9 cellular contexts compared by ENCODE assay signal in the genomic region with DNA sequence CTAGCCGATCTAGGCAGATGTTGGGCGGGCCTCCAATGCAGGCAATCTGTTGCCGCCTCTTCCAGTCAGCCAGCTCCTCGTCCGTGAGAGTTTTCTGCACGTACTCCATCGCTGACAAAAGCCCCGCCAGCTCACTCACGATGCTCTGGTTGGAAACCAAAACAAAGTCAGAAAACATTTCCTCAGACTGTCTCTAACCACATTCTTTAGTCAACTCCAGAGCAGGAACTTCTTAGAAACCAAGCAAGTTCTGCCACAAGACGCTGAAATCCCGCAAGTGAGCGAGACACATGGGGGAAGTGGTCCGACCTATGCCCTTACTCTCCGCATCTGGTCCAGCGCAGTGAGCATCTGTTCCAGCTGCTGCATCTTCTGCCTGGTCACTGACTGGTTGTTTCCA. TPM values are rescaled to one million over a fixed set of nuclear protein-coding genes. Genes with fewer than 3 reads are reported as not detected.
DNase-seq lines count a peak whose midpoint lies in the region; ATAC-seq and TF ChIP-seq lines count a peak whose summit lies in the region.
"Had no signal": no experiment of that assay in that cellular context is flagged by ENCODE, and none has a peak within 500 bp of the region (broad histone marks: within the 10 kb centered on the region; RNA-seq: fewer than 3 reads in every experiment).

No MANE protein-coding gene starts in this region.

- ATAC-seq in GM19023 (IDR thresholded peaks at IDR 0.05; ENCODE audit: unreplicated experiment) (peak; percentile 45), left cardiac atrium (no peak)
- peak; percentile 67 for ATAC-seq in activated naive CD8-positive, alpha-beta T cell treated with anti-CD3 and anti-CD28 coated beads, Interleukin-2, amount 50 U/mL, for 24 hours

- H3K4me1 Mint-ChIP-seq in activated naive CD8-positive, alpha-beta T cell treated with anti-CD3 and anti-CD28 coated beads, Interleukin-2, amount 50 U/mL, for 24 hours: peaks cover 85% of the 10 kb centered on the region
- H3K4me1 Mint-ChIP-seq: brain had no signal

- H3K4me3 ChIP-seq in sigmoid colon: no peak overlapping the region

- H3K4me1 ChIP-seq in sigmoid colon: no peaks in the 10 kb centered on the region

- H3K9me3 ChIP-seq in sigmoid colon: no peaks in the 10 kb centered on the region

- no peaks in the 10 kb centered on the region for H3K27me3 ChIP-seq in sigmoid colon

- no peak overlapping the region for H3K27ac ChIP-seq in sigmoid colon

- no peaks in the 10 kb centered on the region for H3K9me3 Mint-ChIP-seq in activated naive CD8-positive, alpha-beta T cell treated with anti-CD3 and anti-CD28 coated beads, Interleukin-2, amount 50 U/mL, for 24 hours
- H3K9me3 Mint-ChIP-seq: brain had no signal

- H3K27ac Mint-ChIP-seq in activated naive CD8-positive, alpha-beta T cell treated with anti-CD3 and anti-CD28 coated beads, Interleukin-2, amount 50 U/mL, for 24 hours: peak overlapping the region; percentile 87
- H3K27ac Mint-ChIP-seq: brain had no signal

- H3K27me3 Mint-ChIP-seq in activated naive CD8-positive, alpha-beta T cell treated with anti-CD3 and anti-CD28 coated beads, Interleukin-2, amount 50 U/mL, for 24 hours: no peaks in the 10 kb centered on the region

- TF ChIP-seq POLR2A in sigmoid colon (IDR thresholded peaks at IDR 0.05): no peak

- intact Hi-C loops in sigmoid colon (cut with DNase I): no loop called here
- intact Hi-C loops in left cardiac atrium (cut with DNase I): no loop called here

- peaks cover 47 to 95% (median 72%) of the 10 kb centered on the region in 4 donors for H3K36me3 ChIP-seq in sigmoid colon

- H3K36me3 Mint-ChIP-seq in activated naive CD8-positive, alpha-beta T cell treated with anti-CD3 and anti-CD28 coated beads, Interleukin-2, amount 50 U/mL, for 24 hours (ENCODE audit: low read depth): peaks cover 72% of the 10 kb centered on the region

- DNase-seq in NCI-H2171 treated with DMSO at 0.1 percent for 48 hours (lab: John Stamatoyannopoulos, UW): peak; percentile 43
- peak; percentile 75 for DNase-seq in activated naive CD8-positive, alpha-beta T cell treated with anti-CD3 and anti-CD28 coated beads, Interleukin-2, amount 50 U/mL, for 24 hours
- DNase-seq in stimulated activated CD4-positive, alpha-beta T cell treated with anti-CD3 and anti-CD28 coated beads, TNF-alpha, amount 100 ng/mL, for 24 hours (ENCODE audit: low read depth in 3 of 3): peak; percentile 60 to 77 (median 62)
- DNase-seq in sigmoid colon: no peak
- DNase-seq in NCI-H146 (lab: John Stamatoyannopoulos, UW): no peak
- no peak for DNase-seq in NCI-H526 (lab: John Stamatoyannopoulos, UW)
- DNase-seq in left cardiac atrium: no peak

- peak overlapping the region; percentile 55 for H3K4me3 Mint-ChIP-seq in activated naive CD8-positive, alpha-beta T cell treated with anti-CD3 and anti-CD28 coated beads, Interleukin-2, amount 50 U/mL, for 24 hours
- H3K4me3 Mint-ChIP-seq: brain had no signal

- 61 to 80% methylated on average over 15 of the region's 15 CpGs for WGBS in sigmoid colon, 2 donors

- TF ChIP-seq EP300 in sigmoid colon (IDR thresholded peaks at IDR 0.05): no peak

- no peak for TF ChIP-seq CTCF in sigmoid colon (IDR thresholded peaks at IDR 0.05)

RNA-seq across cellular contexts. Expression of a gene that starts 49.1 kb away (rescaled TPM):
- total RNA-seq in sigmoid colon (10 to 100 TPM; 57.2 to 91.0 (median 80.8) TPM), left cardiac atrium (10 to 100 TPM; 38.1 to 40.6 TPM)
- 10 to 100 TPM in 2 of 3 donors, 1 to 10 TPM in 1; 7.4 to 39.2 (median 13.2) TPM for polyA plus RNA-seq in sigmoid colon

RNA-seq across cellular contexts. Expression of a gene that starts 50.8 kb away (rescaled TPM):
- total RNA-seq in sigmoid colon (100 to 1,000 TPM in 3 of 4 donors, 10 to 100 TPM in 1; 87.4 to 230 (median 129) TPM), left cardiac atrium (100 to 1,000 TPM; 106 to 241 TPM)
- 100 to 1,000 TPM in 1 of 3 donors, 10 to 100 TPM in 2; 43.8 to 135 (median 55.7) TPM for polyA plus RNA-seq in sigmoid colon

Comparison
In these comparisons a context has a peak if more than half of its experiments do, and no peak if none do; other contexts are left out.
1. ATAC-seq: peak in GM19023 (single experiment) and activated naive CD8-positive, alpha-beta T cell treated with anti-CD3 and anti-CD28 coated beads, Interleukin-2, amount 50 U/mL, for 24 hours (single experiment); none in left cardiac atrium (0 of 2).
2. DNase-seq: peak in NCI-H2171 treated with DMSO at 0.1 percent for 48 hours (single experiment), activated naive CD8-positive, alpha-beta T cell treated with anti-CD3 and anti-CD28 coated beads, Interleukin-2, amount 50 U/mL, for 24 hours (single experiment) and stimulated activated CD4-positive, alpha-beta T cell treated with anti-CD3 and anti-CD28 coated beads, TNF-alpha, amount 100 ng/mL, for 24 hours (3 of 3); none in sigmoid colon (single experiment), NCI-H146 (single experiment), NCI-H526 (0 of 2) and left cardiac atrium (single experiment).